1 cellular context compared by ENCODE assay signal in genomic region chr4:138186264-138186663, GRCh38.
TF ChIP-seq lines count a peak whose summit lies in the region.

No MANE protein-coding gene starts in this region.

TF ChIP-seq in endothelial cell of umbilical vein, 7 proteins besides CTCF, POLR2A, EP300 and RAD21 (continued from another document):
- TF ChIP-seq GATA2 (IDR thresholded peaks at IDR 0.05; ENCODE audit: insufficient read depth, insufficient read length, low read depth, low read length), result no peak
- TF ChIP-seq EZH2 (IDR thresholded peaks at IDR 0.05; ENCODE audit: borderline replicate concordance, low read depth, low read length, severe bottlenecking), result no peak
- no peak for TF ChIP-seq POLR2AphosphoS5 (IDR thresholded peaks at IDR 0.05; ENCODE audit: insufficient read depth, low read depth, low read length)
- no peak for TF ChIP-seq FOS (IDR thresholded peaks at IDR 0.05; ENCODE audit: borderline replicate concordance, insufficient read depth, low read length)
- TF ChIP-seq JUN (IDR thresholded peaks at IDR 0.05; ENCODE audit: borderline replicate concordance, insufficient read depth, insufficient read length, low read depth), result no peak
